Comparison of ENCODE assay signal across 15 cellular contexts in genomic region chr5:173743641-173744343, GRCh38.
DNase-seq lines count a peak whose midpoint lies in the region; ATAC-seq and TF ChIP-seq lines count a peak whose summit lies in the region.
"Had no signal": no experiment of that assay in that cellular context is flagged by ENCODE, and none has a peak within 500 bp of the region (broad histone marks: within the 10 kb centered on the region; RNA-seq: fewer than 3 reads in every experiment).

No MANE protein-coding gene starts in this region.

- H3K27ac ChIP-seq in KMS-11 = peak overlapping the region; percentile 86
- H3K27ac ChIP-seq: heart left ventricle had no signal

- peak overlapping the region; percentile 77 for H3K4me2 ChIP-seq in KMS-11

- peak overlapping the region; percentile 60; the same call in 1 of the 2 replicates for H3K9ac ChIP-seq in KMS-11

- H3K27me3 ChIP-seq in KMS-11 (ENCODE audit: insufficient read depth, low read depth) = no peaks in the 10 kb centered on the region
- H3K27me3 ChIP-seq: dorsolateral prefrontal cortex, heart left ventricle had no signal

- intact Hi-C loops in activated CD4-positive, alpha-beta memory T cell treated with anti-CD3 and anti-CD28 coated beads for 36 hours (cut with micrococcal nuclease) = no loop called here

- no peak for TF ChIP-seq CTCF in KMS-11 (conservative IDR thresholded peaks at IDR 0.05; ENCODE audit: low read depth, low read length)
- TF ChIP-seq CTCF in nephron (IDR thresholded peaks at IDR 0.05; ENCODE audit: unreplicated experiment in 3 of 3) = no peak
- TF ChIP-seq CTCF in endothelial cell (IDR thresholded peaks at IDR 0.05; ENCODE audit: unreplicated experiment) = no peak

- H3K27me3 Mint-ChIP-seq in nephron (ENCODE audit: low read depth) = peaks cover 6% of the 10 kb centered on the region
- no peaks in the 10 kb centered on the region for H3K27me3 Mint-ChIP-seq in activated CD4-positive, alpha-beta memory T cell treated with anti-CD3 and anti-CD28 coated beads for 36 hours
- peaks cover 4% of the 10 kb centered on the region for H3K27me3 Mint-ChIP-seq in endothelial cell (ENCODE audit: unreplicated experiment)
- H3K27me3 Mint-ChIP-seq: activated naive CD8-positive, alpha-beta T cell treated with anti-CD3 and anti-CD28 coated beads for 36 hours had no signal

- no peaks in the 10 kb centered on the region for H3K9me3 Mint-ChIP-seq in nephron
- H3K9me3 Mint-ChIP-seq in activated CD4-positive, alpha-beta memory T cell treated with anti-CD3 and anti-CD28 coated beads for 36 hours = no peaks in the 10 kb centered on the region
- H3K9me3 Mint-ChIP-seq in endothelial cell (ENCODE audit: unreplicated experiment) = no peaks in the 10 kb centered on the region
- H3K9me3 Mint-ChIP-seq: activated naive CD8-positive, alpha-beta T cell treated with anti-CD3 and anti-CD28 coated beads for 36 hours had no signal

- CTCF ChIA-PET in activated CD4-positive, alpha-beta memory T cell treated with anti-CD3 and anti-CD28 coated beads for 36 hours (lab: Charles Lee) = no interaction called here

- H2AFZ ChIP-seq in KMS-11 (ENCODE audit: low read depth) = peak overlapping the region; percentile 42

- no peaks in the 10 kb centered on the region for H3K36me3 Mint-ChIP-seq in nephron (ENCODE audit: low read depth)
- no peaks in the 10 kb centered on the region for H3K36me3 Mint-ChIP-seq in activated CD4-positive, alpha-beta memory T cell treated with anti-CD3 and anti-CD28 coated beads for 36 hours
- H3K36me3 Mint-ChIP-seq in endothelial cell (ENCODE audit: low read depth, unreplicated experiment) = no peaks in the 10 kb centered on the region
- H3K36me3 Mint-ChIP-seq: activated naive CD8-positive, alpha-beta T cell treated with anti-CD3 and anti-CD28 coated beads for 36 hours had no signal

- H3K36me3 ChIP-seq in KMS-11 (ENCODE audit: insufficient read depth) = no peaks in the 10 kb centered on the region
- H3K36me3 ChIP-seq: heart left ventricle had no signal

- H3K4me1 ChIP-seq in KMS-11 (ENCODE audit: low read depth, poor library complexity, severe bottlenecking) = peaks cover 75% of the 10 kb centered on the region

- H3K4me3 Mint-ChIP-seq in nephron (peak overlapping the region in 1 of 3 experiments; percentile 47), endothelial cell (ENCODE audit: unreplicated experiment) (no peak overlapping the region)
- H3K4me3 Mint-ChIP-seq in activated CD4-positive, alpha-beta memory T cell treated with anti-CD3 and anti-CD28 coated beads for 36 hours = no peak overlapping the region
- H3K4me3 Mint-ChIP-seq: activated naive CD8-positive, alpha-beta T cell treated with anti-CD3 and anti-CD28 coated beads for 36 hours had no signal

- H3K4me1 Mint-ChIP-seq in nephron = peaks cover 41% of the 10 kb centered on the region
- peaks cover 7% of the 10 kb centered on the region for H3K4me1 Mint-ChIP-seq in activated CD4-positive, alpha-beta memory T cell treated with anti-CD3 and anti-CD28 coated beads for 36 hours (ENCODE audit: low read depth)
- peaks cover 20% of the 10 kb centered on the region for H3K4me1 Mint-ChIP-seq in endothelial cell (ENCODE audit: unreplicated experiment)

- DNase-seq in activated CD4-positive, alpha-beta memory T cell treated with anti-CD3 and anti-CD28 coated beads for 36 hours = no peak
- DNase-seq in activated gamma-delta T cell treated with Interleukin-2 at 50 U/mL for 16 hours (no peak), UCSD-AML1 (lab: John Stamatoyannopoulos, UW; ENCODE audit: unreplicated experiment) (no peak), endothelial cell (ENCODE audit: low spot score) (no peak)
- DNase-seq: activated naive CD8-positive, alpha-beta T cell treated with anti-CD3 and anti-CD28 coated beads for 36 hours; DMS153; dorsolateral prefrontal cortex; heart left ventricle; mucosa of descending colon; NCI-H2081; stimulated activated naive CD4-positive, alpha-beta T cell had no signal

- H3K79me2 ChIP-seq in KMS-11 (ENCODE audit: insufficient read depth, low read depth) = no peaks in the 10 kb centered on the region

- POLR2A ChIA-PET in activated CD4-positive, alpha-beta memory T cell treated with anti-CD3 and anti-CD28 coated beads for 36 hours (lab: Charles Lee) = no interaction called here

- ATAC-seq in GM18867 (IDR thresholded peaks at IDR 0.05; ENCODE audit: unreplicated experiment) (peak; percentile 38), HG02588 (IDR thresholded peaks at IDR 0.05; ENCODE audit: unreplicated experiment) (peak; percentile 44)
- ATAC-seq: heart left ventricle, mucosa of descending colon had no signal

- no peaks in the 10 kb centered on the region for H4K20me1 ChIP-seq in KMS-11 (ENCODE audit: insufficient read depth)

- H3K27ac Mint-ChIP-seq in nephron (peak overlapping the region; percentile 88 to 100 (median 97)), endothelial cell (ENCODE audit: unreplicated experiment) (no peak overlapping the region)
- no peak overlapping the region for H3K27ac Mint-ChIP-seq in activated CD4-positive, alpha-beta memory T cell treated with anti-CD3 and anti-CD28 coated beads for 36 hours
- H3K27ac Mint-ChIP-seq: activated naive CD8-positive, alpha-beta T cell treated with anti-CD3 and anti-CD28 coated beads for 36 hours had no signal

- no peak overlapping the region for H3K4me3 ChIP-seq in KMS-11 (IDR thresholded peaks at IDR 0.05; ENCODE audit: insufficient read depth, low read depth, low read length)
- H3K4me3 ChIP-seq: dorsolateral prefrontal cortex, heart left ventricle, mucosa of descending colon had no signal

Comparison
In these comparisons a context has a peak if more than half of its experiments do, and no peak if none do; other contexts are left out.
1. H3K27ac Mint-ChIP-seq: peak in nephron (3 of 3); none in activated CD4-positive, alpha-beta memory T cell treated with anti-CD3 and anti-CD28 coated beads for 36 hours (single experiment) and endothelial cell (single experiment).